Comparison of ENCODE assay signal across 27 cellular contexts in genomic region chr3:72398781-72399180, GRCh38.
"Had no signal": no experiment of that assay in that cellular context is flagged by ENCODE, and none has a peak within 500 bp of the region (broad histone marks: within the 10 kb centered on the region; RNA-seq: fewer than 3 reads in every experiment).

No MANE protein-coding gene starts in this region.

- ATAC-seq: heart right ventricle; naive thymus-derived CD8-positive, alpha-beta T cell; pancreas; right cardiac atrium; sciatic nerve; stimulated activated effector memory CD8-positive, alpha-beta T cell treated with anti-CD3 and anti-CD28 coated beads, Interleukin-12 subunit alpha, Interleukin-12 subunit beta, amount 100 ng/mL, for 72 hours had no signal

- H3K9me3 ChIP-seq: left ventricle myocardium inferior, pancreas, prostate gland, spleen, testis, thyroid gland, uterus had no signal

- H3K36me3 ChIP-seq: heart right ventricle, left ventricle myocardium inferior, pancreas, prostate gland, spleen, thyroid gland, uterus had no signal

- H3K27ac ChIP-seq: heart right ventricle, hepatocyte, left ventricle myocardium inferior, pancreas, prostate gland, spleen, testis, thyroid gland, uterus had no signal

- H3K4me3 Mint-ChIP-seq: mesothelial cell of epicardium; nephron; neural crest cell; stimulated activated effector memory CD8-positive, alpha-beta T cell treated with anti-CD3 and anti-CD28 coated beads, Interleukin-12 subunit alpha, Interleukin-12 subunit beta, amount 100 ng/mL, for 72 hours; stimulated activated naive CD8-positive, alpha-beta T cell treated with anti-CD3 and anti-CD28 coated beads, Interleukin-15, Interleukin-2, amounts not matched to agents 100 ng/mL and 50 ng/mL, for 24 hours; type B pancreatic cell had no signal

- H3K4me3 ChIP-seq: heart right ventricle, hepatocyte, left ventricle myocardium inferior, lung, pancreas, prostate gland, spleen, testis, thyroid gland, uterus had no signal

- H3K27ac Mint-ChIP-seq: mesothelial cell of epicardium; nephron; stimulated activated effector memory CD8-positive, alpha-beta T cell treated with anti-CD3 and anti-CD28 coated beads, Interleukin-12 subunit alpha, Interleukin-12 subunit beta, amount 100 ng/mL, for 72 hours; stimulated activated naive CD8-positive, alpha-beta T cell treated with anti-CD3 and anti-CD28 coated beads, Interleukin-15, Interleukin-2, amounts not matched to agents 100 ng/mL and 50 ng/mL, for 24 hours; type B pancreatic cell had no signal

- H3K9me3 Mint-ChIP-seq: naive thymus-derived CD8-positive, alpha-beta T cell; nephron; stimulated activated effector memory CD8-positive, alpha-beta T cell treated with anti-CD3 and anti-CD28 coated beads, Interleukin-12 subunit alpha, Interleukin-12 subunit beta, amount 100 ng/mL, for 72 hours; stimulated activated naive CD8-positive, alpha-beta T cell treated with anti-CD3 and anti-CD28 coated beads, Interleukin-15, Interleukin-2, amounts not matched to agents 100 ng/mL and 50 ng/mL, for 24 hours had no signal

- H3K36me3 Mint-ChIP-seq: naive thymus-derived CD8-positive, alpha-beta T cell had no signal

- H3K4me2 ChIP-seq: hepatocyte had no signal

- H3K27me3 Mint-ChIP-seq: naive thymus-derived CD8-positive, alpha-beta T cell; stimulated activated naive CD8-positive, alpha-beta T cell treated with anti-CD3 and anti-CD28 coated beads, Interleukin-15, Interleukin-2, amounts not matched to agents 100 ng/mL and 50 ng/mL, for 24 hours; type B pancreatic cell had no signal

- DNase-seq: heart right ventricle; islet precursor cell; left ventricle myocardium inferior; mesendoderm; naive thymus-derived CD8-positive, alpha-beta T cell; nucleus accumbens; pancreas; posterior cingulate gyrus; retina; right cardiac atrium; small intestine; spleen; stimulated activated CD4-positive, alpha-beta T cell treated with anti-CD3 and anti-CD28 coated beads, Interleukin-4, amount 100 ng/mL, for 24 hours; stimulated activated naive CD4-positive, alpha-beta T cell; testis; thyroid gland; uterus had no signal

- H3K4me1 ChIP-seq: pancreas had no signal

- H3K27me3 ChIP-seq: heart right ventricle, hepatocyte, pancreas, spleen, testis, thyroid gland, uterus had no signal

- H2AFZ ChIP-seq: hepatocyte had no signal
